In the genomic region with DNA sequence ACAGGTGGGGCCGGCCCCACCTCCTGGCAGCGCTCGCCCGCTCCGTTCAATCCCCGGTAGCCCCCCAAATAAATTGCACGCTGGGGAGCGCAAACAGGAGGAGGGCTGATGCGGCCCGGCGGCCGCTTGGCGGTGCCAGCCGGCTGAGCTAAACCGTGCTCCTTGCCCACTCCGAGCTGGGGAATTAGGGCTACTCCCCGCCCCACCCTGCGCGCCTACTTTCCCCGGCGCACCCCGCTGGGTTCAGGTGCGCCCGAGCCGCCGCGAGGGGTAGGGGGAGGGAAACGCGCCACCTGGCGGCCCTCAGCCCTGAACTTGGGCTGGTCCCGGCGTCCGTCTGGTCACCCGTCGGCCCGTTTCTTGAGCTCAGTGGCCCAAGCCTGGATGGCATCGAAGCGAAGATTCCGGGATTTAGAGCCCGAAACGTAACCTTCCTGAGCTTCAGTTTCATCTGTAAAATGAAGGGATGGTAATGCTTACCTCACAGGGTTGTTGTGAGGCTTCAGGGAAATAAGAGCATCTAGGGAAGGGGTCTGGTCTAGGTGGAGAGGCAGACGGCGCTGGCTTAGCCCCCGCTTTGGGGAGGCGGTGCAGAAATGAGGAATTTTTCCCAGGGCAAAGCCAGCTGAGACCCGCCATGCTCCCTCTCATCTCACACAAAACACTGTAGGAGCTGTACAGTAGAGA, we compare ENCODE assay signal across 8 cellular contexts. TPM values are rescaled to one million over a fixed set of nuclear protein-coding genes. Genes with fewer than 3 reads are reported as not detected.
DNase-seq lines count a peak whose midpoint lies in the region; ATAC-seq and TF ChIP-seq lines count a peak whose summit lies in the region.

No MANE protein-coding gene starts in this region.

- H3K4me1 Mint-ChIP-seq in glutamatergic neuron (ENCODE audit: low read depth, unreplicated experiment) (peaks cover 23% of the 10 kb centered on the region), osteocyte (ENCODE audit: unreplicated experiment) (peaks cover 5% of the 10 kb centered on the region)

- peak overlapping the region; percentile 41 to 61 (median 58) for H3K4me3 ChIP-seq in tibial nerve

- H3K36me3 Mint-ChIP-seq in glutamatergic neuron (ENCODE audit: unreplicated experiment) (no peaks in the 10 kb centered on the region), osteocyte (ENCODE audit: unreplicated experiment) (no peaks in the 10 kb centered on the region)

- H3K27ac Mint-ChIP-seq in glutamatergic neuron (ENCODE audit: unreplicated experiment) (peak overlapping the region; percentile 52), osteocyte (ENCODE audit: unreplicated experiment) (no peak overlapping the region)

- TF ChIP-seq EP300 in tibial nerve (IDR thresholded peaks at IDR 0.05), result no peak

- H3K9me3 Mint-ChIP-seq in glutamatergic neuron (ENCODE audit: unreplicated experiment), result peaks cover 22% of the 10 kb centered on the region
- no peaks in the 10 kb centered on the region for H3K9me3 Mint-ChIP-seq in osteocyte (ENCODE audit: unreplicated experiment)

- peak overlapping the region; percentile 71 for H3K27ac ChIP-seq in C4-2B
- H3K27ac ChIP-seq in tibial nerve, result peak overlapping the region in 3 of 4 donors; percentile 3 to 81 (median 63)

- no peak for TF ChIP-seq POLR2A in tibial nerve (IDR thresholded peaks at IDR 0.05)

- H3K27me3 ChIP-seq in tibial nerve, result peaks cover 0 to 31% of the 10 kb centered on the region in 2 donors

- peaks cover 0 to 27% (median 8%) of the 10 kb centered on the region in 4 donors for H3K4me1 ChIP-seq in tibial nerve

- 5 to 10% methylated on average over 11 to 21 of the region's 46 CpGs for WGBS in tibial nerve, 2 donors

- H3K4me3 Mint-ChIP-seq in glutamatergic neuron (ENCODE audit: unreplicated experiment), result peak overlapping the region; percentile 76
- H3K4me3 Mint-ChIP-seq in osteocyte (ENCODE audit: unreplicated experiment), result peak overlapping the region; percentile 67

- DNase-seq in RKO (ENCODE audit: low spot score) (peak; percentile 41), activated gamma-delta T cell treated with Interleukin-2 at 50 U/mL for 16 hours (peak; percentile 61), glutamatergic neuron (peak; percentile 76), osteocyte (ENCODE audit: extremely low spot score, unreplicated experiment) (no peak), tibial nerve (ENCODE audit: low spot score in 2 of 2) (peak; percentile 26 to 35)

- no peaks in the 10 kb centered on the region for H3K36me3 ChIP-seq in tibial nerve

- ATAC-seq in GM19455 (IDR thresholded peaks at IDR 0.05; ENCODE audit: unreplicated experiment) (peak; percentile 48), HG03571 (IDR thresholded peaks at IDR 0.05; ENCODE audit: unreplicated experiment) (peak; percentile 64)

- TF ChIP-seq CTCF in C4-2B (conservative IDR thresholded peaks at IDR 0.05) (peak; percentile 92), glutamatergic neuron (IDR thresholded peaks at IDR 0.05; ENCODE audit: partially characterized antibody, unreplicated experiment) (peak; percentile 65), osteocyte (IDR thresholded peaks at IDR 0.05) (peak; percentile 69), tibial nerve (IDR thresholded peaks at IDR 0.05) (peak; percentile 61 to 78 (median 66))

- H3K27me3 Mint-ChIP-seq in glutamatergic neuron (ENCODE audit: unreplicated experiment), result peaks cover 22% of the 10 kb centered on the region
- H3K27me3 Mint-ChIP-seq in osteocyte (ENCODE audit: unreplicated experiment), result peaks cover 72% of the 10 kb centered on the region

- no peaks in the 10 kb centered on the region for H3K9me3 ChIP-seq in tibial nerve

RNA-seq across cellular contexts. Expression of a gene that starts 0.5 kb away (rescaled TPM):
- total RNA-seq in glutamatergic neuron (ENCODE audit: unreplicated experiment) (97.7 TPM), osteocyte (0.21 TPM in 1 of 2 replicates, not detected in the other), tibial nerve (1 to 10 TPM in 1 of 4 donors, under 1 TPM in 3; 0.30 to 1.8 (median 0.86) TPM)

RNA-seq across cellular contexts. Expression of a gene that starts 19.0 kb away (rescaled TPM):
- total RNA-seq in glutamatergic neuron (ENCODE audit: unreplicated experiment) (35.5 TPM), osteocyte (13.5 and 15.8 TPM in 2 replicates), tibial nerve (10 to 100 TPM; 17.4 to 29.8 (median 27.4) TPM)

RNA-seq across cellular contexts. Expression of a gene that starts 52.7 kb away (rescaled TPM):
- total RNA-seq in glutamatergic neuron (ENCODE audit: unreplicated experiment) (5.6 TPM), osteocyte (0.60 and 0.81 TPM in 2 replicates), tibial nerve (10 to 100 TPM in 3 of 4 donors, 1 to 10 TPM in 1; 6.0 to 24.3 (median 18.1) TPM)

Comparison
In these comparisons a context has a peak if more than half of its experiments do, and no peak if none do; other contexts are left out.
1. RNA of a gene that starts 0.5 kb away (total RNA-seq): 97.7 TPM in glutamatergic neuron (single experiment); 0.30 to 1.8 TPM in tibial nerve and 0.21 TPM in osteocyte; every median in the first group is over 10 times any median in the second.
2. Peak in every context shown above with its lines, with median percentiles within 50 percentile points of each other: CTCF ChIP-seq.